8 cellular contexts compared by ENCODE assay signal in genomic region chr16:21501223-21501868, GRCh38.
A peak's percentile ranks its signal among the peaks of the same experiment; 100 is the strongest.
DNase-seq lines count a peak whose midpoint lies in the region; ATAC-seq and TF ChIP-seq lines count a peak whose summit lies in the region.
"Not testable (repeated sequence)": the region's sequence is repeated elsewhere in the genome, so short reads cannot be mapped to it uniquely, and the experiment has no call there.

No MANE protein-coding gene starts in this region.

- peak; percentile 81 for DNase-seq in CD1c-positive myeloid dendritic cell (ENCODE audit: extremely low spot score)
- DNase-seq in RKO (ENCODE audit: low spot score) = peak; percentile 53
- DNase-seq in activated T-cell treated with anti-CD3 and anti-CD28 coated beads, Interleukin-2, amount 50 U/mL, for 72 hours = peak; percentile 83 to 86
- peak; percentile 73 for DNase-seq in epithelial cell of esophagus (ENCODE audit: low read depth)
- DNase-seq in mesothelial cell of epicardium (ENCODE audit: low spot score in 2 of 2, unreplicated experiment in 2 of 2) = peak in 1 of 2 experiments; percentile 62
- peak in 2 of 3 experiments; percentile 47 to 56 for DNase-seq in stimulated activated CD4-positive, alpha-beta T cell treated with anti-CD3 and anti-CD28 coated beads, TNF-alpha, amount 100 ng/mL, for 4 hours (ENCODE audit: low read depth in 3 of 3)

- not testable (repeated sequence) for H3K27me3 Mint-ChIP-seq in activated T-cell treated with anti-CD3 and anti-CD28 coated beads, Interleukin-2, amount 50 U/mL, for 72 hours (ENCODE audit: low read depth); mesothelial cell of epicardium (ENCODE audit: low read depth)

- H3K4me3 ChIP-seq in epithelial cell of esophagus (ENCODE audit: low read length) = peak overlapping the region; percentile 59

- not testable (repeated sequence) for H3K36me3 Mint-ChIP-seq in activated T-cell treated with anti-CD3 and anti-CD28 coated beads, Interleukin-2, amount 50 U/mL, for 72 hours (ENCODE audit: insufficient read depth in 2 of 2); mesothelial cell of epicardium

- peaks cover 19% of the 10 kb centered on the region for H3K4me1 Mint-ChIP-seq in activated T-cell treated with anti-CD3 and anti-CD28 coated beads, Interleukin-2, amount 50 U/mL, for 72 hours (ENCODE audit: low read depth)
- H3K4me1 Mint-ChIP-seq in mesothelial cell of epicardium = not testable (repeated sequence)

- H3K4me3 Mint-ChIP-seq in activated T-cell treated with anti-CD3 and anti-CD28 coated beads, Interleukin-2, amount 50 U/mL, for 72 hours = peak overlapping the region; percentile 86 to 91
- peak overlapping the region; percentile 83 for H3K4me3 Mint-ChIP-seq in mesothelial cell of epicardium

- H3K27ac Mint-ChIP-seq in activated T-cell treated with anti-CD3 and anti-CD28 coated beads, Interleukin-2, amount 50 U/mL, for 72 hours = peak overlapping the region; percentile 82
- H3K27ac Mint-ChIP-seq in mesothelial cell of epicardium = peak overlapping the region; percentile 97

- not testable (repeated sequence) for TF ChIP-seq CTCF in epithelial cell of esophagus (IDR thresholded peaks at IDR 0.05; ENCODE audit: insufficient read depth, low read depth, low read length, missing control alignments); mesothelial cell of epicardium (IDR thresholded peaks at IDR 0.05; ENCODE audit: unreplicated experiment)

- peak; percentile 41 for ATAC-seq in GM21447 (IDR thresholded peaks at IDR 0.05; ENCODE audit: unreplicated experiment)
- peak; percentile 41 for ATAC-seq in HG03442 (IDR thresholded peaks at IDR 0.05; ENCODE audit: unreplicated experiment)
- ATAC-seq in activated T-cell treated with anti-CD3 and anti-CD28 coated beads, Interleukin-2, amount 50 U/mL, for 72 hours (replicated peaks in 1 of 2) = peak; percentile 74 to 78

- not testable (repeated sequence) for H3K9me3 Mint-ChIP-seq in activated T-cell treated with anti-CD3 and anti-CD28 coated beads, Interleukin-2, amount 50 U/mL, for 72 hours; mesothelial cell of epicardium
